8 cellular contexts compared by ENCODE assay signal in the genomic region with DNA sequence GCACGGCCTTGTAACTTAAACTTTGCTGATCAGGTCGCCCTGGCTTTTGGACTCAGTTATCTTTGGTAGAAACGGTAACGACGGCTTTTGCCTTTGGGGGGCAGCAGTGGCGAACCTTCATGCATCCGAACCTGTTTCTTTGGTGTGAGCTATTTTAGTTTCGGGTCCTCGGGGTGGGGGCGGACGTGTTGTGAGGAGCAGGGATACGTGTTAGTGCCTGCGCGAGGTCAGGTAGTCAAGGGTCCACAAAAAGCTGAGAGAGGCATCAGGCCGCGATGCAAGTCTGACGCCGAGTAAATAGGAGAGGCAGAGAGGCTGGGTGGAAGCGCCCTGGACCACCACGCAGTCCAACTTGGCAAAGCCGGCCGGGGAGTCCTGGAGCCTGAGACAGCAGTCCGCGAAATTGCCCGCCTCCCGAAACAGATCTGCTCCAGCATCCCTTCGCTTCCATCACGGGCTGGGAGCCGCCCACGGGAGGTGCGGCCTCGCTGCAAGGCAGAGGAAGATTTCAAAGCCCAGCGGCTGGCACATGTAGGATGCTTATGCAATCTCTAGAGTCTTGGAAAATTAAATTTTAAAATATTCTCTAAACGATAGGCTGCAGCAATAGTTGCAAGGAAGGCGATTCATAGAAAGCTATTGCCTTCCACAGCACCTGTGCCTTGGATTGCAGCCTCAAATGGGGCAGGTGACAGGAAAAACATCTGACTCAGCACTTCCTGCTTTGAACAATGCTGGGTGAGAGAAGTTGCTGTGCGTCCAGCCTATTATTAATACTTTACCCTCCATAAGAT. TPM values are rescaled to one million over a fixed set of nuclear protein-coding genes. Genes with fewer than 3 reads are reported as not detected.
A peak's percentile ranks its signal among the peaks of the same experiment; 100 is the strongest.
DNase-seq lines count a peak whose midpoint lies in the region; ATAC-seq and TF ChIP-seq lines count a peak whose summit lies in the region.

No MANE protein-coding gene starts in this region.

- no peaks in the 10 kb centered on the region for H4K20me1 ChIP-seq in DND-41 (ENCODE audit: insufficient read depth, low read length)

- peak overlapping the region; percentile 64 for H3K9ac ChIP-seq in DND-41 (ENCODE audit: low read depth, low read length)

- H3K4me1 ChIP-seq in DND-41 (ENCODE audit: insufficient read depth, low read length) (peaks cover 32% of the 10 kb centered on the region), suprapubic skin (peaks cover 25% of the 10 kb centered on the region)

- H3K4me3 ChIP-seq in DND-41 (ENCODE audit: low read depth in 1 of 2, low read length in 2 of 2) (peak overlapping the region; percentile 30 to 71; a peak in 3 of 4 replicates), suprapubic skin (peak overlapping the region; percentile 56)

- 1% methylated on average over 25 of the region's 36 CpGs for WGBS in suprapubic skin

- H3K27ac ChIP-seq in DND-41 (ENCODE audit: low read length) (peak overlapping the region; percentile 75), suprapubic skin (peak overlapping the region; percentile 64)

- ATAC-seq in DND-41 (ENCODE audit: insufficient read depth, low read depth) = peak; percentile 57
- peak; percentile 40 for ATAC-seq in GM21619 (IDR thresholded peaks at IDR 0.05; ENCODE audit: unreplicated experiment)

- TF ChIP-seq CTCF in DND-41 (IDR thresholded peaks at IDR 0.05; ENCODE audit: borderline replicate concordance, extremely low read depth, low read length, poor library complexity, severe bottlenecking) (peak; percentile 88), suprapubic skin (IDR thresholded peaks at IDR 0.05) (peak; percentile 35 to 41)

- peak overlapping the region; percentile 81 for H3K4me2 ChIP-seq in DND-41 (ENCODE audit: insufficient read depth, low read length)

- H3K9me3 ChIP-seq in DND-41 (ENCODE audit: insufficient read depth, low read length, severe bottlenecking) (no peaks in the 10 kb centered on the region), suprapubic skin (no peaks in the 10 kb centered on the region)

- no peak for TF ChIP-seq EP300 in suprapubic skin (IDR thresholded peaks at IDR 0.05)

- no peaks in the 10 kb centered on the region for H3K27me3 ChIP-seq in DND-41 (ENCODE audit: insufficient read depth, low read length, poor library complexity)
- no peaks in the 10 kb centered on the region for H3K27me3 ChIP-seq in suprapubic skin

- H3K79me2 ChIP-seq in DND-41 (ENCODE audit: insufficient read depth, low read length) = peaks cover 23% of the 10 kb centered on the region

- no peaks in the 10 kb centered on the region; the same call in 1 of the 2 replicates for H3K36me3 ChIP-seq in DND-41 (ENCODE audit: insufficient read depth, low read length)
- H3K36me3 ChIP-seq in suprapubic skin = no peaks in the 10 kb centered on the region

- H2AFZ ChIP-seq in DND-41 (ENCODE audit: low read depth, low read length) = peak overlapping the region; percentile 84

- DNase-seq in DND-41 (peak; percentile 87), KG1 (lab: John Stamatoyannopoulos, UW) (peak; percentile 67), SHP77 treated with DMSO at 0.1 percent for 48 hours (lab: John Stamatoyannopoulos, UW) (peak; percentile 66), germinal center (ENCODE audit: low spot score) (peak; percentile 62), nucleus accumbens (lab: John Stamatoyannopoulos, UW) (peak in 55 of 56 donors; percentile 18 to 94 (median 74)), suprapubic skin (ENCODE audit: low spot score in 2 of 2) (peak; percentile 89 to 90)
- peak; percentile 52 to 74 (median 64) for DNase-seq in activated naive CD4-positive, alpha-beta T cell (lab: John Stamatoyannopoulos, UW)

- TF ChIP-seq POLR2A in suprapubic skin (IDR thresholded peaks at IDR 0.05) = no peak

RNA-seq across cellular contexts. Expression of a gene that starts 4.6 kb away (rescaled TPM):
- total RNA-seq in suprapubic skin = 10 to 100 TPM; 26.2 to 61.0 (median 30.5) TPM

Comparison
In these comparisons a context has a peak if more than half of its experiments do, and no peak if none do; other contexts are left out.
1. Peak in every context shown above with its lines: DNase-seq, ATAC-seq, H3K4me3 ChIP-seq and H3K27ac ChIP-seq.